Comparison of ENCODE assay signal across 1 cellular context in genomic region chr7:159145544-159145891, GRCh38.
TF ChIP-seq lines count a peak whose summit lies in the region.

No MANE protein-coding gene starts in this region.

TF ChIP-seq in HepG2, 621 proteins besides CTCF, POLR2A, EP300 and RAD21:
- TF ChIP-seq THAP7 (CRISPR knock-in tag; IDR thresholded peaks at IDR 0.05): no peak
- TF ChIP-seq ATF1 (CRISPR knock-in tag; IDR thresholded peaks at IDR 0.05): no peak
- no peak for TF ChIP-seq HIC2 (CRISPR knock-in tag; IDR thresholded peaks at IDR 0.05; ENCODE audit: low read depth)
- TF ChIP-seq FOXP1 (IDR thresholded peaks at IDR 0.05): no peak
- TF ChIP-seq FOXP1 (CRISPR knock-in tag; IDR thresholded peaks at IDR 0.05): no peak
- no peak for TF ChIP-seq ZNF275 (CRISPR knock-in tag; IDR thresholded peaks at IDR 0.05; ENCODE audit: borderline replicate concordance)
- no peak for TF ChIP-seq ZNF562 (CRISPR knock-in tag; IDR thresholded peaks at IDR 0.05; ENCODE audit: borderline replicate concordance)
- TF ChIP-seq ZSCAN21 (CRISPR knock-in tag; IDR thresholded peaks at IDR 0.05; ENCODE audit: borderline replicate concordance): no peak
- TF ChIP-seq RNF2 (conservative IDR thresholded peaks at IDR 0.05; ENCODE audit: low read depth): no peak
- no peak for TF ChIP-seq ZBED4 (CRISPR knock-in tag; IDR thresholded peaks at IDR 0.05; ENCODE audit: borderline replicate concordance)
- no peak for TF ChIP-seq ZNF558 (CRISPR knock-in tag; IDR thresholded peaks at IDR 0.05; ENCODE audit: borderline replicate concordance)
